Comparison of ENCODE assay signal across 14 cellular contexts in genomic region chr17:75239214-75239613, GRCh38. TPM values are rescaled to one million over a fixed set of nuclear protein-coding genes. Genes with fewer than 3 reads are reported as not detected.
A peak's percentile ranks its signal among the peaks of the same experiment; 100 is the strongest.
DNase-seq lines count a peak whose midpoint lies in the region; ATAC-seq, FAIRE-seq and TF ChIP-seq lines count a peak whose summit lies in the region.
"Had no signal": no experiment of that assay in that cellular context is flagged by ENCODE, and none has a peak within 500 bp of the region (broad histone marks: within the 10 kb centered on the region; RNA-seq: fewer than 3 reads in every experiment).

No MANE protein-coding gene starts in this region.

- H3K23me2 ChIP-seq in H1 (ENCODE audit: low read depth, low read length), result no peaks in the 10 kb centered on the region

- H3K18ac ChIP-seq in H1 (ENCODE audit: extremely low read depth, low read length), result no peak overlapping the region

- no peak overlapping the region for H3K4ac ChIP-seq in H1 (replicated peaks; ENCODE audit: insufficient read length, low read depth, low read length)

- H3K4me1 Mint-ChIP-seq in activated naive CD4-positive, alpha-beta T cell treated with anti-CD3 and anti-CD28 coated beads for 36 hours (ENCODE audit: low read depth), result peaks cover 40% of the 10 kb centered on the region
- H3K4me1 Mint-ChIP-seq: neural crest cell had no signal

- TF ChIP-seq EP300 in H1 (IDR thresholded peaks at IDR 0.05; ENCODE audit: borderline replicate concordance in 1 of 2, low read depth in 2 of 2, low read length in 2 of 2) (no peak), ovary (IDR thresholded peaks at IDR 0.05) (no peak)

- no peak overlapping the region for H2BK15ac ChIP-seq in H1 (ENCODE audit: low read length)

- H3K27ac Mint-ChIP-seq in activated naive CD4-positive, alpha-beta T cell treated with anti-CD3 and anti-CD28 coated beads for 36 hours, result peak overlapping the region; percentile 81

- no peak overlapping the region for H3K27ac ChIP-seq in Panc1 (ENCODE audit: low read length)
- H3K27ac ChIP-seq in H1 (ENCODE audit: low read depth, low read length), result no peak overlapping the region
- H3K27ac ChIP-seq in gastrocnemius medialis, result peak overlapping the region; percentile 34 to 87 (median 76)
- H3K27ac ChIP-seq in ovary, result no peak overlapping the region
- H3K27ac ChIP-seq: A549 had no signal

- CTCF ChIA-PET in activated naive CD4-positive, alpha-beta T cell treated with anti-CD3 and anti-CD28 coated beads for 36 hours (lab: Charles Lee), result interaction anchor here (0.6 to 6.1 kb wide), 10 partner anchors 10 to 167 kb away, joined by 3 to 41 read pairs (median 8); partner anchors contain the start of genes GGA3, MIF4GD and MRPS7
- CTCF ChIA-PET in Panc1 (lab: Charles Lee) (interaction anchor here (0.5 to 2.0 kb wide), 3 partner anchors 32 to 169 kb away, joined by 5 to 7 read pairs (median 6); partner anchors contain the start of gene MIF4GD), H1 (lab: Charles Lee; ENCODE audit: partially characterized antibody) (interaction anchor here (0.6 to 16.5 kb wide), 28 partner anchors 10 to 293 kb away, joined by 3 to 369 read pairs (median 6); partner anchors contain the start of genes GGA3, MIF4GD, MRPS7 and NT5C)

- 88% methylated on average over 8 of the region's 12 CpGs; no CpG with 5 or more reads in 1 of the 2 experiments for WGBS in H1 (ENCODE audit: extremely low coverage in 1 of 2, insufficient coverage in 1 of 2, insufficient read length in 1 of 2, insufficient replicate concordance in 2 of 2, low coverage in 1 of 2, low lambda C conversion rate in 2 of 2, missing lambda C conversion rate in 1 of 2), 2 experiments
- 72 to 78% (median 76%) methylated on average over 12 of the region's 12 CpGs for WGBS in ovary, 3 donors

- no peak overlapping the region for H3K56ac ChIP-seq in H1 (replicated peaks; ENCODE audit: insufficient read length, low read depth, low read length)

- H2AK5ac ChIP-seq in H1 (ENCODE audit: low read depth, low read length), result no peak overlapping the region

- intact Hi-C loops in activated naive CD4-positive, alpha-beta T cell treated with anti-CD3 and anti-CD28 coated beads for 36 hours (cut with micrococcal nuclease), result no loop called here
- intact Hi-C loops in Panc1 (cut with micrococcal nuclease; ENCODE audit: unreplicated experiment), result no loop called here
- intact Hi-C loops in gastrocnemius medialis (cut with DNase I; ENCODE audit: low total_unique reads), result no loop called here
- intact Hi-C loops in ovary (cut with DNase I), result no loop called here

- TF ChIP-seq RAD21 in H1 (IDR thresholded peaks at IDR 0.05 in 1 of 2, conservative IDR thresholded peaks at IDR 0.05 in 1 of 2; ENCODE audit: low read depth in 2 of 2, low read length in 2 of 2), result no peak

- H4K8ac ChIP-seq in H1 (ENCODE audit: extremely low read depth, insufficient read depth, low read length), result peak overlapping the region; percentile 57

- TF ChIP-seq POLR2A in H1 (IDR thresholded peaks at IDR 0.05; ENCODE audit: control extremely low read depth in 1 of 2, low read depth in 2 of 2, low read length in 2 of 2) (peak in 1 of 2 experiments; percentile 17; a peak in 1 of 3 replicates), gastrocnemius medialis (IDR thresholded peaks at IDR 0.05) (no peak), ovary (IDR thresholded peaks at IDR 0.05) (no peak)

- H3K36me3 ChIP-seq in Panc1 (ENCODE audit: control insufficient read depth, insufficient read depth, low read length) (peaks cover 20% of the 10 kb centered on the region), H1 (ENCODE audit: control insufficient read depth in 2 of 4, insufficient read depth in 4 of 4, low read length in 3 of 4) (peaks cover 37 to 75% (median 69%) of the 10 kb centered on the region in 4 experiments), gastrocnemius medialis (peaks cover 0 to 82% of the 10 kb centered on the region in 2 donors), ovary (no peaks in the 10 kb centered on the region)

- no peak overlapping the region for H2BK20ac ChIP-seq in H1 (ENCODE audit: low read length)

- no peak overlapping the region for H2BK5ac ChIP-seq in H1 (ENCODE audit: low read depth, low read length)

- POLR2A ChIA-PET in Panc1 (lab: Charles Lee) (interaction anchor here (0.6 kb wide), 1 partner anchor 36 kb away, joined by 3 read pairs; no protein-coding TSS in a partner anchor), H1 (lab: Charles Lee; ENCODE audit: partially characterized antibody) (interaction anchor here (0.9 to 6.3 kb wide), 11 partner anchors 11 to 260 kb away, joined by 3 to 53 read pairs (median 6); partner anchors contain the start of genes GGA3, MIF4GD, MRPS7 and NT5C)

- no peak overlapping the region for H2BK120ac ChIP-seq in H1 (replicated peaks; ENCODE audit: low read depth, low read length)

- H3K4me3 ChIP-seq in Panc1 (ENCODE audit: low read depth in 2 of 2, low read length in 2 of 2), result no peak overlapping the region
- H3K4me3 ChIP-seq in H1 (ENCODE audit: extremely low read depth in 1 of 4, insufficient read depth in 2 of 4, low read depth in 3 of 4, low read length in 4 of 4), result no peak overlapping the region
- no peak overlapping the region for H3K4me3 ChIP-seq in gastrocnemius medialis
- no peak overlapping the region for H3K4me3 ChIP-seq in ovary
- H3K4me3 ChIP-seq: A549, heart right ventricle had no signal

- H3K4me1 ChIP-seq in Panc1 (ENCODE audit: control insufficient read depth, insufficient read depth, low read length) (0 out of 2 replicates have a peak, but pooled peaks cover 3% of the 10 kb centered on the region), H1 (replicated peaks in 1 of 4; ENCODE audit: control insufficient read depth in 3 of 4, insufficient read depth in 4 of 4, low read length in 3 of 4) (peaks cover 0 to 4% (median 0%) of the 10 kb centered on the region in 4 experiments; a peak in 3 of 7 replicates), gastrocnemius medialis (peaks cover 9 to 33% of the 10 kb centered on the region in 2 donors), ovary (ENCODE audit: insufficient read depth) (no peaks in the 10 kb centered on the region)

- no peaks in the 10 kb centered on the region for H3K79me1 ChIP-seq in H1 (ENCODE audit: low read depth, low read length)

- no peak overlapping the region for H4K91ac ChIP-seq in H1 (replicated peaks; ENCODE audit: insufficient read length, low read length)

- in situ Hi-C loops in Panc1 (cut with HindIII; ENCODE audit: low pct_unique_long_range_greater_than_20kb, low sequenced_read_pairs) (no loop called here), gastrocnemius medialis (cut with MboI; ENCODE audit: low sequenced_read_pairs in 4 of 4) (no loop called here)

- peak; percentile 2; the same call in 1 of the 2 replicates for ATAC-seq in Panc1
- no peak for ATAC-seq in gastrocnemius medialis

- H3K23ac ChIP-seq in H1 (ENCODE audit: insufficient read length), result no peak overlapping the region

- peaks cover 35% of the 10 kb centered on the region for H3K36me3 Mint-ChIP-seq in activated naive CD4-positive, alpha-beta T cell treated with anti-CD3 and anti-CD28 coated beads for 36 hours (ENCODE audit: low read depth)

- H2AFZ ChIP-seq in H1 (ENCODE audit: low read length), result no peak overlapping the region

- H3K9ac ChIP-seq in H1 (replicated peaks in 1 of 4; ENCODE audit: extremely low read depth in 1 of 4, low read depth in 3 of 4, low read length in 3 of 4), result no peak overlapping the region

- peaks cover 14 to 29% of the 10 kb centered on the region in 2 experiments for H4K20me1 ChIP-seq in H1 (replicated peaks in 1 of 2; ENCODE audit: control insufficient read depth in 1 of 2, insufficient read depth in 2 of 2, low read length in 2 of 2)

- no TSS peak for BruUV-seq in Panc1 (replicated peaks; lab: Mats Ljungman, UMichigan)

- no peak overlapping the region for H3K14ac ChIP-seq in H1 (ENCODE audit: insufficient read length)

- no peaks in the 10 kb centered on the region for H3K9me3 Mint-ChIP-seq in activated naive CD4-positive, alpha-beta T cell treated with anti-CD3 and anti-CD28 coated beads for 36 hours
- H3K9me3 Mint-ChIP-seq: activated naive CD8-positive, alpha-beta T cell treated with anti-CD3 and anti-CD28 coated beads for 36 hours; neural crest cell; type B pancreatic cell had no signal

- no peak overlapping the region for H3K4me3 Mint-ChIP-seq in activated naive CD4-positive, alpha-beta T cell treated with anti-CD3 and anti-CD28 coated beads for 36 hours

- no peak for FAIRE-seq in H1 (lab: Jason Lieb, UNC)
- FAIRE-seq: A549 had no signal

- no peaks in the 10 kb centered on the region for H3K27me3 Mint-ChIP-seq in activated naive CD4-positive, alpha-beta T cell treated with anti-CD3 and anti-CD28 coated beads for 36 hours (ENCODE audit: low read depth)
- H3K27me3 Mint-ChIP-seq: activated naive CD8-positive, alpha-beta T cell treated with anti-CD3 and anti-CD28 coated beads for 36 hours; type B pancreatic cell had no signal

- DNase-seq in activated naive CD4-positive, alpha-beta T cell treated with anti-CD3 and anti-CD28 coated beads for 36 hours, result no peak
- no peak for DNase-seq in activated naive CD4-positive, alpha-beta T cell (lab: John Stamatoyannopoulos, UW)
- DNase-seq in Panc1 (ENCODE audit: low read depth, low spot score) (no peak), H1 (ENCODE audit: low read depth in 1 of 2, low spot score in 2 of 2) (no peak), gastrocnemius medialis (no peak), SHP77 (lab: John Stamatoyannopoulos, UW) (no peak), ureter (ENCODE audit: low spot score) (no peak), ovary (no peak)
- DNase-seq: DMS79 treated with DMSO at 0.1 percent for 48 hours had no signal

- no peaks in the 10 kb centered on the region for H3K27me3 ChIP-seq in Panc1 (ENCODE audit: control insufficient read depth, insufficient read depth, low read length)
- no peaks in the 10 kb centered on the region for H3K27me3 ChIP-seq in H1 (replicated peaks in 1 of 4; ENCODE audit: control insufficient read depth in 3 of 4, extremely low read depth in 1 of 4, insufficient read depth in 3 of 4, low read length in 3 of 4)
- H3K27me3 ChIP-seq in gastrocnemius medialis, result no peaks in the 10 kb centered on the region
- H3K27me3 ChIP-seq in ovary, result no peaks in the 10 kb centered on the region
- H3K27me3 ChIP-seq: heart right ventricle had no signal

- H3K9me3 ChIP-seq in Panc1 (ENCODE audit: control insufficient read depth, insufficient read depth, low read depth, low read length) (no peaks in the 10 kb centered on the region), H1 (ENCODE audit: insufficient read depth in 2 of 2, low read depth in 1 of 2, low read length in 1 of 2) (no peaks in the 10 kb centered on the region), gastrocnemius medialis (no peaks in the 10 kb centered on the region), ovary (no peaks in the 10 kb centered on the region)
- H3K9me3 ChIP-seq: A549, heart right ventricle had no signal

- H2BK12ac ChIP-seq in H1 (ENCODE audit: low read depth, low read length), result no peak overlapping the region

- no peak overlapping the region for H3K4me2 ChIP-seq in H1 (ENCODE audit: insufficient read depth in 1 of 2, low read depth in 2 of 2, low read length in 2 of 2)
- H3K4me2 ChIP-seq: A549 had no signal

- no peaks in the 10 kb centered on the region for H3K79me2 ChIP-seq in H1 (ENCODE audit: control insufficient read depth in 1 of 2, insufficient read depth in 2 of 2, low read length in 2 of 2)

- H4K5ac ChIP-seq in H1 (ENCODE audit: insufficient read length, low read depth, low read length), result no peak overlapping the region

- no peak for TF ChIP-seq CTCF in Panc1 (IDR thresholded peaks at IDR 0.05)
- no peak for TF ChIP-seq CTCF in H1 (IDR thresholded peaks at IDR 0.05; ENCODE audit: control extremely low read depth in 1 of 3, insufficient read depth in 1 of 3, low read depth in 1 of 3, low read length in 3 of 3)
- no peak for TF ChIP-seq CTCF in gastrocnemius medialis (IDR thresholded peaks at IDR 0.05 in 4 of 5, conservative IDR thresholded peaks at IDR 0.05 in 1 of 5)
- TF ChIP-seq CTCF in ovary (IDR thresholded peaks at IDR 0.05), result no peak

RNA-seq across cellular contexts. Expression of gene GGA3, which starts 22.2 kb away (rescaled TPM):
- total RNA-seq in activated naive CD4-positive, alpha-beta T cell treated with anti-CD3 and anti-CD28 coated beads for 36 hours, result 10 to 100 TPM; 65.7 to 66.1 TPM
- 61.6 TPM for total RNA-seq in Panc1 (2021; ENCODE audit: unreplicated experiment)
- polyA plus RNA-seq in Panc1 (2012; ENCODE audit: insufficient read length), result 52.5 TPM
- 54.2 and 60.0 TPM in 2 replicates for total RNA-seq in H1 (2021; fragmentation: NEBNext Ultra II Directional; extraction: Animal tissue kit (Norgen Biotek cat#: 25700))
- 40.6 and 53.8 TPM in 2 replicates for polyA plus RNA-seq in H1 (2011; rRNA removed)
- 33.2 TPM for polyA plus RNA-seq in H1 (2011; cell fraction: cytosol; rRNA removed)
- 198 TPM for polyA plus RNA-seq in H1 (2011; cell fraction: nucleus; rRNA removed)
- 46.1 to 56.0 TPM (median 51.1 TPM) in 4 replicates for polyA plus RNA-seq in H1 (2012, experiment 1 of 2)
- polyA plus RNA-seq in H1 (2012, experiment 2 of 2), result 34.9 TPM
- 29.5 TPM for polyA plus RNA-seq in H1 (2013, experiment 1 of 2)
- 29.5 TPM for polyA plus RNA-seq in H1 (2013, experiment 2 of 2)
- polyA minus RNA-seq in H1 (2011; rRNA and poly(A)+ RNA removed), result 68.7 and 69.3 TPM in 2 replicates
- polyA minus RNA-seq in H1 (2011; cell fraction: cytosol; rRNA and poly(A)+ RNA removed), result 27.2 TPM
- 63.3 TPM for polyA minus RNA-seq in H1 (2011; cell fraction: nucleus; rRNA and poly(A)+ RNA removed)
- total RNA-seq in gastrocnemius medialis, result 10 to 100 TPM; 31.3 to 42.3 (median 35.3) TPM
- total RNA-seq in ureter, result 61.4 TPM
- 10 to 100 TPM; 23.1 to 48.9 (median 38.3) TPM for total RNA-seq in ovary
- 10 to 100 TPM; 18.2 to 39.6 TPM for polyA plus RNA-seq in ovary

RNA-seq across cellular contexts. Expression of gene MRPS7, which starts 22.5 kb away (rescaled TPM):
- 10 to 100 TPM; 73.3 to 78.3 TPM for total RNA-seq in activated naive CD4-positive, alpha-beta T cell treated with anti-CD3 and anti-CD28 coated beads for 36 hours
- 85.0 TPM for total RNA-seq in Panc1 (2021; ENCODE audit: unreplicated experiment)
- 78.8 TPM for polyA plus RNA-seq in Panc1 (2012; ENCODE audit: insufficient read length)
- total RNA-seq in H1 (2021; fragmentation: NEBNext Ultra II Directional; extraction: Animal tissue kit (Norgen Biotek cat#: 25700)), result 75.5 and 79.4 TPM in 2 replicates
- 53.9 and 63.4 TPM in 2 replicates for polyA plus RNA-seq in H1 (2011; rRNA removed)
- polyA plus RNA-seq in H1 (2011; cell fraction: cytosol; rRNA removed), result 88.1 TPM
- polyA plus RNA-seq in H1 (2011; cell fraction: nucleus; rRNA removed), result 48.6 TPM
- polyA plus RNA-seq in H1 (2012, experiment 1 of 2), result 85.8 to 103 TPM (median 95.2 TPM) in 4 replicates
- polyA plus RNA-seq in H1 (2012, experiment 2 of 2), result 53.8 TPM
- polyA plus RNA-seq in H1 (2013, experiment 1 of 2), result 58.9 TPM
- polyA plus RNA-seq in H1 (2013, experiment 2 of 2), result 58.5 TPM
- polyA minus RNA-seq in H1 (2011; rRNA and poly(A)+ RNA removed), result 60.9 and 63.9 TPM in 2 replicates
- 31.1 TPM for polyA minus RNA-seq in H1 (2011; cell fraction: cytosol; rRNA and poly(A)+ RNA removed)
- polyA minus RNA-seq in H1 (2011; cell fraction: nucleus; rRNA and poly(A)+ RNA removed), result 38.1 TPM
- total RNA-seq in gastrocnemius medialis, result 100 to 1,000 TPM in 1 of 4 donors, 10 to 100 TPM in 3; 68.5 to 118 (median 82.6) TPM
- total RNA-seq in ureter, result 57.0 TPM
- total RNA-seq in ovary, result 10 to 100 TPM; 19.6 to 44.8 (median 34.3) TPM
- polyA plus RNA-seq in ovary, result 10 to 100 TPM; 34.1 to 46.4 TPM

RNA-seq across cellular contexts. Expression of gene MIF4GD, which starts 31.8 kb away (rescaled TPM):
- 10 to 100 TPM; 43.4 to 45.3 TPM for total RNA-seq in activated naive CD4-positive, alpha-beta T cell treated with anti-CD3 and anti-CD28 coated beads for 36 hours
- total RNA-seq in Panc1 (2021; ENCODE audit: unreplicated experiment) (34.4 TPM), gastrocnemius medialis (10 to 100 TPM; 50.5 to 96.1 (median 72.4) TPM), ureter (19.9 TPM), ovary (10 to 100 TPM; 11.8 to 20.3 (median 13.9) TPM)
- polyA plus RNA-seq in Panc1 (2012; ENCODE audit: insufficient read length), result 40.5 TPM
- 16.1 and 17.5 TPM in 2 replicates for total RNA-seq in H1 (2021; fragmentation: NEBNext Ultra II Directional; extraction: Animal tissue kit (Norgen Biotek cat#: 25700))
- polyA plus RNA-seq in H1 (2011; rRNA removed) (51.1 and 60.6 TPM in 2 replicates), ovary (10 to 100 TPM; 15.7 to 17.8 TPM)
- polyA plus RNA-seq in H1 (2011; cell fraction: cytosol; rRNA removed), result 50.3 TPM
- polyA plus RNA-seq in H1 (2011; cell fraction: nucleus; rRNA removed), result 38.8 TPM
- 18.3 to 30.8 TPM (median 24.5 TPM) in 4 replicates for polyA plus RNA-seq in H1 (2012, experiment 1 of 2)
- polyA plus RNA-seq in H1 (2012, experiment 2 of 2), result 29.7 TPM
- 18.4 TPM for polyA plus RNA-seq in H1 (2013, experiment 1 of 2)
- polyA plus RNA-seq in H1 (2013, experiment 2 of 2), result 18.0 TPM
- 29.5 and 38.8 TPM in 2 replicates for polyA minus RNA-seq in H1 (2011; rRNA and poly(A)+ RNA removed)
- 10.4 TPM for polyA minus RNA-seq in H1 (2011; cell fraction: cytosol; rRNA and poly(A)+ RNA removed)
- polyA minus RNA-seq in H1 (2011; cell fraction: nucleus; rRNA and poly(A)+ RNA removed), result 13.0 TPM

RNA-seq across cellular contexts. Expression of gene NUP85, which starts 33.7 kb away (rescaled TPM):
- total RNA-seq in activated naive CD4-positive, alpha-beta T cell treated with anti-CD3 and anti-CD28 coated beads for 36 hours, result 100 to 1,000 TPM; 112 to 116 TPM
- total RNA-seq in Panc1 (2021; ENCODE audit: unreplicated experiment) (141 TPM), gastrocnemius medialis (10 to 100 TPM in 3 of 4 donors, 1 to 10 TPM in 1; 9.4 to 27.7 (median 13.6) TPM), ureter (88.6 TPM), ovary (10 to 100 TPM; 23.4 to 82.2 (median 55.1) TPM)
- 96.7 TPM for polyA plus RNA-seq in Panc1 (2012; ENCODE audit: insufficient read length)
- total RNA-seq in H1 (2021; fragmentation: NEBNext Ultra II Directional; extraction: Animal tissue kit (Norgen Biotek cat#: 25700)), result 97.4 and 98.5 TPM in 2 replicates
- polyA plus RNA-seq in H1 (2011; rRNA removed) (154 and 163 TPM in 2 replicates), ovary (10 to 100 TPM; 38.1 to 41.1 TPM)
- 146 TPM for polyA plus RNA-seq in H1 (2011; cell fraction: cytosol; rRNA removed)
- 356 TPM for polyA plus RNA-seq in H1 (2011; cell fraction: nucleus; rRNA removed)
- 68.3 to 138 TPM (median 101 TPM) in 4 replicates for polyA plus RNA-seq in H1 (2012, experiment 1 of 2)
- polyA plus RNA-seq in H1 (2012, experiment 2 of 2), result 88.0 TPM
- polyA plus RNA-seq in H1 (2013, experiment 1 of 2), result 67.3 TPM
- 64.2 TPM for polyA plus RNA-seq in H1 (2013, experiment 2 of 2)
- 89.4 and 94.3 TPM in 2 replicates for polyA minus RNA-seq in H1 (2011; rRNA and poly(A)+ RNA removed)
- polyA minus RNA-seq in H1 (2011; cell fraction: cytosol; rRNA and poly(A)+ RNA removed), result 49.2 TPM
- polyA minus RNA-seq in H1 (2011; cell fraction: nucleus; rRNA and poly(A)+ RNA removed), result 64.7 TPM

RNA-seq across cellular contexts. Expression of gene SLC25A19, which starts 50.0 kb away (rescaled TPM):
- total RNA-seq in activated naive CD4-positive, alpha-beta T cell treated with anti-CD3 and anti-CD28 coated beads for 36 hours, result 10 to 100 TPM; 47.5 to 48.4 TPM
- total RNA-seq in Panc1 (2021; ENCODE audit: unreplicated experiment), result 29.0 TPM
- 18.9 TPM for polyA plus RNA-seq in Panc1 (2012; ENCODE audit: insufficient read length)
- total RNA-seq in H1 (2021; fragmentation: NEBNext Ultra II Directional; extraction: Animal tissue kit (Norgen Biotek cat#: 25700)), result 28.6 and 33.3 TPM in 2 replicates
- 32.6 and 34.2 TPM in 2 replicates for polyA plus RNA-seq in H1 (2011; rRNA removed)
- polyA plus RNA-seq in H1 (2011; cell fraction: cytosol; rRNA removed), result 28.9 TPM
- polyA plus RNA-seq in H1 (2011; cell fraction: nucleus; rRNA removed), result 28.4 TPM
- polyA plus RNA-seq in H1 (2012, experiment 1 of 2), result 18.5 to 29.1 TPM (median 25.6 TPM) in 4 replicates
- polyA plus RNA-seq in H1 (2012, experiment 2 of 2), result 29.7 TPM
- polyA plus RNA-seq in H1 (2013, experiment 1 of 2), result 26.5 TPM
- polyA plus RNA-seq in H1 (2013, experiment 2 of 2), result 25.1 TPM
- 19.6 and 21.1 TPM in 2 replicates for polyA minus RNA-seq in H1 (2011; rRNA and poly(A)+ RNA removed)
- polyA minus RNA-seq in H1 (2011; cell fraction: cytosol; rRNA and poly(A)+ RNA removed), result 10.9 TPM
- 18.0 TPM for polyA minus RNA-seq in H1 (2011; cell fraction: nucleus; rRNA and poly(A)+ RNA removed)
- total RNA-seq in gastrocnemius medialis, result 10 to 100 TPM in 3 of 4 donors, 1 to 10 TPM in 1; 6.1 to 18.7 (median 14.4) TPM
- 8.8 TPM for total RNA-seq in ureter
- total RNA-seq in ovary, result 10 to 100 TPM in 2 of 7 donors, 1 to 10 TPM in 5; 6.0 to 12.1 (median 7.9) TPM
- 1 to 10 TPM; 4.1 to 7.4 TPM for polyA plus RNA-seq in ovary

Comparison
In these comparisons a context has a peak if more than half of its experiments do, and no peak if none do; other contexts are left out.
1. H3K27ac ChIP-seq: peak in gastrocnemius medialis (4 of 4); none in Panc1 (single experiment), H1 (single experiment) and ovary (0 of 2).